Comparison of ENCODE assay signal across 7 cellular contexts in the genomic region with DNA sequence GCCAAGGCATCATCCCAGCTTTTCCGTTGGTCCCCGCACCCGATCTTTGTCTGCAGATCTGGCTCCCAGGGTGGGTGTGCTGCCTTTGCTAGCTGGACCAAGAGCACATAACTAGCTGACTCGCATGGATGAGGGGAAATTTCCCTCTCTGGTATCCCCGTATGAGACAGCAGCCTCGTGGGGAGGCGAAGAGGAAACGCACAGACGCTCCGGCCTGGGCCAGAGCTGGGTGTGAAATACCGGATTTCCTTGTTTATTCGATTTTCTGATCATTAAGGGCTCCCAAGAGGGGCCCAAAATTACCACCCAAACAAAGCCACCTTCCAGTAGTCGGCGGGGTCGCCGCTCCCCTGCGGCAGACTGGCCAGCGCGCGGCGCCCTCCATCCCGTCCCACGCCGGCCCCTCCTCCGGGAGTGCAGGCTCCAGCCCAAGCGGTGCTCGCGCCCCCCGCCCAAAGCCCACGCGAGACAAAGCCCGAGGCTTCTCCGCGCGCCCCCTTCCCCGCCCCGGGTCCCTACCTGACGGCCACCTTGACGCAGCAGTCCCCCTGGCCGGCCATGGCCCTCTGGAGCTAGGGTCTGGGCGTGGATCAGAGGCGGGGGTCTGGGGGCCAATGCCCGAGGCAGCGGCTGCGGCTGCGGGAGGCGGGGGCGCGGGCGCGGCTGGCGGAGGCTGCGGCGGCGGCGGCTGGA. TPM values are rescaled to one million over a fixed set of nuclear protein-coding genes. Genes with fewer than 3 reads are reported as not detected.
DNase-seq lines count a peak whose midpoint lies in the region; ATAC-seq, FAIRE-seq and TF ChIP-seq lines count a peak whose summit lies in the region.

No MANE protein-coding gene starts in this region.

- no peak for FAIRE-seq in K562 (lab: Jason Lieb, UNC)

- TF ChIP-seq CTCF in OCI-LY1 (IDR thresholded peaks at IDR 0.05; ENCODE audit: low read length) (peak; percentile 19; the same call in 1 of the 2 replicates), K562 (IDR thresholded peaks at IDR 0.05 in 2 of 3, conservative IDR thresholded peaks at IDR 0.05 in 1 of 3; ENCODE audit: insufficient read depth in 2 of 3, low read depth in 1 of 3, low read length in 3 of 3) (peak; percentile 14 to 31 (median 20); a peak in 3 of 6 replicates), liver (IDR thresholded peaks at IDR 0.05; ENCODE audit: low read depth, low read length, missing input control) (no peak)

- POLR2A ChIA-PET in K562 (lab: Yijun Ruan, JAX) = interaction anchor here (0.6 to 2.0 kb wide), 2 partner anchors 13 to 348 kb away, joined by 3 to 12 read pairs; no protein-coding TSS in a partner anchor

- WGBS in K562 (ENCODE audit: insufficient coverage, low coverage, missing lambda C conversion rate) = 8% methylated on average over 28 of the region's 56 CpGs
- WGBS in liver = 11% methylated on average over 56 of the region's 56 CpGs

- H3F3A ChIP-seq in OCI-LY1 (ENCODE audit: insufficient read depth, low read length) = 0 out of 2 replicates have a peak, but pooled peaks cover 6% of the 10 kb centered on the region

- H2AFZ ChIP-seq in OCI-LY1 (ENCODE audit: low read length) = no peak overlapping the region
- H2AFZ ChIP-seq in K562 (ENCODE audit: low read depth, low read length) = peak overlapping the region; percentile 78

- peaks cover 52% of the 10 kb centered on the region for H3K4me1 ChIP-seq in OCI-LY1 (ENCODE audit: insufficient read depth, low read length, severe bottlenecking)
- peaks cover 52 to 83% of the 10 kb centered on the region in 2 experiments for H3K4me1 ChIP-seq in K562 (replicated peaks in 1 of 2; ENCODE audit: control insufficient read depth in 2 of 2, insufficient read depth in 2 of 2, low read length in 2 of 2)
- peaks cover 4 to 24% (median 14%) of the 10 kb centered on the region in 4 donors for H3K4me1 ChIP-seq in liver (ENCODE audit: control insufficient read depth in 4 of 4, insufficient read depth in 4 of 4, low read length in 3 of 4)

- H3K36me3 ChIP-seq in OCI-LY1 (ENCODE audit: insufficient read depth, low read length) (no peaks in the 10 kb centered on the region), K562 (ENCODE audit: control insufficient read depth, insufficient read depth, low read length) (no peaks in the 10 kb centered on the region), liver (ENCODE audit: control insufficient read depth in 4 of 4, insufficient read depth in 3 of 4, low read depth in 1 of 4, low read length in 3 of 4) (no peaks in the 10 kb centered on the region)

- H3K27me3 ChIP-seq in OCI-LY1 (ENCODE audit: insufficient read depth, low read length) (no peaks in the 10 kb centered on the region), K562 (ENCODE audit: control insufficient read depth in 2 of 2, insufficient read depth in 2 of 2, low read length in 2 of 2) (peaks cover 0 to 2% of the 10 kb centered on the region in 2 experiments; a peak in 1 of 5 replicates), liver (ENCODE audit: control insufficient read depth in 4 of 4, insufficient read depth in 4 of 4, low read length in 3 of 4) (no peaks in the 10 kb centered on the region)

- H3K4me3 Mint-ChIP-seq in stimulated activated naive CD8-positive, alpha-beta T cell treated with anti-CD3 and anti-CD28 coated beads, Interleukin-15, amount 100 ng/mL, for 72 hours = peak overlapping the region; percentile 96 to 99

- TF ChIP-seq EP300 in K562 (IDR thresholded peaks at IDR 0.05; ENCODE audit: low read length) = no peak

- H3K4me1 Mint-ChIP-seq in stimulated activated naive CD8-positive, alpha-beta T cell treated with anti-CD3 and anti-CD28 coated beads, Interleukin-15, amount 100 ng/mL, for 72 hours = peaks cover 81% of the 10 kb centered on the region

- H4K20me1 ChIP-seq in OCI-LY1 (ENCODE audit: insufficient read depth, low read length) = no peaks in the 10 kb centered on the region
- no peaks in the 10 kb centered on the region; the same call in 1 of the 2 replicates for H4K20me1 ChIP-seq in K562 (replicated peaks; ENCODE audit: control insufficient read depth, insufficient read depth, low read length)

- peak overlapping the region; percentile 74 for H3K4me2 ChIP-seq in OCI-LY1 (ENCODE audit: low read length)
- peak overlapping the region; percentile 83 for H3K4me2 ChIP-seq in K562 (ENCODE audit: insufficient read depth, low read length)

- ATAC-seq in GM19372 (IDR thresholded peaks at IDR 0.05; ENCODE audit: low read depth, unreplicated experiment) (peak; percentile 0), K562 (no peak)
- peak; percentile 3 for ATAC-seq in stimulated activated naive CD8-positive, alpha-beta T cell treated with anti-CD3 and anti-CD28 coated beads, Interleukin-15, amount 100 ng/mL, for 72 hours

- no peak for TF ChIP-seq POLR2A in K562 (conservative IDR thresholded peaks at IDR 0.05)

- peak in 2 of 4 experiments; percentile 58 to 61 for DNase-seq in K562 (ENCODE audit: extremely low read depth in 1 of 4, low spot score in 3 of 4)
- peak; percentile 24 to 59 for DNase-seq in stimulated activated naive CD8-positive, alpha-beta T cell treated with anti-CD3 and anti-CD28 coated beads, Interleukin-15, amount 100 ng/mL, for 72 hours
- no peak for DNase-seq in activated CD4-positive, CD25-positive, alpha-beta regulatory T cell treated with anti-CD3 and anti-CD28 coated beads, Interleukin-2, amount 50 U/mL, for 72 hours
- DNase-seq in DMS153 treated with DMSO at 0.1 percent for 48 hours (lab: John Stamatoyannopoulos, UW; ENCODE audit: unreplicated experiment) = no peak

- H3K9ac ChIP-seq in OCI-LY1 (ENCODE audit: low read length) (peak overlapping the region; percentile 76), K562 (ENCODE audit: insufficient read depth in 1 of 2, low read depth in 2 of 2, low read length in 2 of 2) (peak overlapping the region; percentile 42 to 89; a peak in 3 of 4 replicates), liver (ENCODE audit: low read depth in 1 of 2, low read length in 2 of 2) (peak overlapping the region; percentile 18 to 36)

- peak overlapping the region; percentile 97 for H3K27ac ChIP-seq in OCI-LY1 (ENCODE audit: low read depth, low read length, poor library complexity, severe bottlenecking)
- H3K27ac ChIP-seq in K562 (ENCODE audit: extremely low read depth, low read depth, low read length) = peak overlapping the region; percentile 43; the same call in 2 of the 3 replicates
- peak overlapping the region in 1 of 2 donors; percentile 33 for H3K27ac ChIP-seq in liver (ENCODE audit: low read depth in 1 of 2, low read length in 2 of 2)

- no peaks in the 10 kb centered on the region for H3K9me3 Mint-ChIP-seq in stimulated activated naive CD8-positive, alpha-beta T cell treated with anti-CD3 and anti-CD28 coated beads, Interleukin-15, amount 100 ng/mL, for 72 hours

- H3K9me3 ChIP-seq in OCI-LY1 (ENCODE audit: low read length) (no peaks in the 10 kb centered on the region), K562 (replicated peaks; ENCODE audit: control insufficient read depth, insufficient read depth, low read depth, low read length) (no peaks in the 10 kb centered on the region), liver (ENCODE audit: control insufficient read depth in 4 of 4, low read length in 3 of 4) (no peaks in the 10 kb centered on the region)

- H3K9me2 ChIP-seq in OCI-LY1 (ENCODE audit: low read depth, low read length) = no peaks in the 10 kb centered on the region

- H3K27me3 Mint-ChIP-seq in stimulated activated naive CD8-positive, alpha-beta T cell treated with anti-CD3 and anti-CD28 coated beads, Interleukin-15, amount 100 ng/mL, for 72 hours = no peaks in the 10 kb centered on the region

- CTCF ChIA-PET in K562 (lab: Yijun Ruan, JAX; ENCODE audit: low intra/inter-chr PET ratio) = no interaction called here

- H3K9me1 ChIP-seq in K562 (ENCODE audit: control insufficient read depth, insufficient read depth, low read length) = peaks cover 7% of the 10 kb centered on the region

- intact Hi-C loops in K562 (cut with micrococcal nuclease) = loop anchor here (5.0 kb wide), 1 partner anchor 401 kb away; a partner anchor contains a TSS

- no peaks in the 10 kb centered on the region for H3K79me2 ChIP-seq in OCI-LY1 (ENCODE audit: insufficient read depth, low read length)
- H3K79me2 ChIP-seq in K562 (ENCODE audit: control insufficient read depth, insufficient read depth, low read length) = peaks cover 15% of the 10 kb centered on the region

- no TSS peak for BruUV-seq in K562 (replicated peaks; lab: Mats Ljungman, UMichigan)

- TF ChIP-seq RAD21 in K562 (CRISPR knock-in tag; conservative IDR thresholded peaks at IDR 0.05 in 1 of 2, IDR thresholded peaks at IDR 0.05 in 1 of 2) = no peak
- no peak for TF ChIP-seq RAD21 in liver (IDR thresholded peaks at IDR 0.05)

- in situ Hi-C loops in K562 (cut with MboI) = no loop called here

- peak overlapping the region; percentile 88 to 95 for H3K27ac Mint-ChIP-seq in stimulated activated naive CD8-positive, alpha-beta T cell treated with anti-CD3 and anti-CD28 coated beads, Interleukin-15, amount 100 ng/mL, for 72 hours

- H3K4me3 ChIP-seq in OCI-LY1 (ENCODE audit: low read depth, low read length, poor library complexity, severe bottlenecking) (peak overlapping the region; percentile 80), K562 (peak overlapping the region; percentile 56), liver (ENCODE audit: low read depth in 1 of 3, low read length in 3 of 3) (peak overlapping the region in 2 of 3 donors; percentile 34 to 60)

TF ChIP-seq in K562, 482 proteins besides CTCF, POLR2A, EP300 and RAD21 (continues in another document):
- TF ChIP-seq PHF8 (IDR thresholded peaks at IDR 0.05; ENCODE audit: borderline replicate concordance, low read length) = peak; percentile 40; the same call in 1 of the 2 replicates

RNA-seq across cellular contexts. Expression of a gene that starts 0.5 kb away (rescaled TPM):
- 31.5 and 80.0 TPM in 2 replicates for total RNA-seq in K562 (2011; cell fraction: chromatin; rRNA removed; ENCODE audit: low replicate concordance)
- 28.8 and 39.0 TPM in 2 replicates for total RNA-seq in K562 (2011; cell fraction: nucleolus; rRNA removed)
- 28.9 and 35.9 TPM in 2 replicates for total RNA-seq in K562 (2011; cell fraction: nucleoplasm; rRNA removed)
- total RNA-seq in K562 (2014; rRNA removed) = 5.9 and 8.4 TPM in 2 replicates
- 2.8 and 3.3 TPM in 2 replicates for total RNA-seq in K562 (2014; rRNA removed; fragmentation: Illumina TruSeq; extraction: Trizol)
- 3.1 and 3.3 TPM in 2 replicates for total RNA-seq in K562 (2015; rRNA removed; fragmentation: Illumina TruSeq; extraction: Trizol)
- 11.5 and 13.4 TPM in 2 replicates for total RNA-seq in K562 (2021)
- 7.8 and 15.2 TPM in 2 replicates for polyA plus RNA-seq in K562 (2011; rRNA removed)
- polyA plus RNA-seq in K562 (2011; cell fraction: cytosol; rRNA removed) = 12.7 and 14.0 TPM in 2 replicates
- polyA plus RNA-seq in K562 (2011; cell fraction: nucleus; rRNA removed) = 44.2 and 45.1 TPM in 2 replicates
- polyA plus RNA-seq in K562 (2012) = 7.8 and 10.5 TPM in 2 replicates
- 7.3 and 9.6 TPM in 2 replicates for polyA plus RNA-seq in K562 (2014; fragmentation: Illumina TruSeq; extraction: Trizol)
- under 1 TPM; 0.46 to 0.48 TPM for polyA plus RNA-seq in K562 (2014; fragmentation: Nextera tagmentation; extraction: Ambion mirVana)
- polyA plus RNA-seq in K562 (2014; rRNA removed) = 6.3 and 7.5 TPM in 2 replicates
- 13.9 and 15.1 TPM in 2 replicates for polyA minus RNA-seq in K562 (2011; rRNA and poly(A)+ RNA removed)
- 11.5 and 22.6 TPM in 2 replicates for polyA minus RNA-seq in K562 (2011; cell fraction: cytosol; rRNA and poly(A)+ RNA removed)
- polyA minus RNA-seq in K562 (2011; cell fraction: nucleus; rRNA and poly(A)+ RNA removed) = 22.5 and 38.5 TPM in 2 replicates
- total RNA-seq in liver = 1 to 10 TPM; 1.6 to 1.9 TPM
- under 1 TPM; 0.42 to 0.45 TPM for polyA plus RNA-seq in liver

Comparison
In these comparisons a context has a peak if more than half of its experiments do, and no peak if none do; other contexts are left out.
1. DNase-seq: peak in stimulated activated naive CD8-positive, alpha-beta T cell treated with anti-CD3 and anti-CD28 coated beads, Interleukin-15, amount 100 ng/mL, for 72 hours (2 of 2); none in activated CD4-positive, CD25-positive, alpha-beta regulatory T cell treated with anti-CD3 and anti-CD28 coated beads, Interleukin-2, amount 50 U/mL, for 72 hours (single experiment) and DMS153 treated with DMSO at 0.1 percent for 48 hours (single experiment).
2. Peak in every context shown above with its lines, with median percentiles within 50 percentile points of each other: H3K4me3 ChIP-seq and H3K9ac ChIP-seq.